Comparison of ENCODE assay signal across 1 cellular context in genomic region chr21:33558777-33559421, GRCh38.
TF ChIP-seq lines count a peak whose summit lies in the region.

No MANE protein-coding gene starts in this region.

TF ChIP-seq in GM12891, 5 proteins besides CTCF, POLR2A, EP300 and RAD21:
- no peak for TF ChIP-seq SPI1 (IDR thresholded peaks at IDR 0.05; ENCODE audit: low read depth, low read length)
- TF ChIP-seq POLR2AphosphoS5 (IDR thresholded peaks at IDR 0.05; ENCODE audit: low read depth, low read length), result no peak
- TF ChIP-seq PAX5 (IDR thresholded peaks at IDR 0.05; ENCODE audit: insufficient read depth, low read length, severe bottlenecking), result no peak
- no peak for TF ChIP-seq POU2F2 (IDR thresholded peaks at IDR 0.05; ENCODE audit: low read depth, low read length)
- no peak for TF ChIP-seq TAF1 (IDR thresholded peaks at IDR 0.05; ENCODE audit: low read depth, low read length)
